10 cellular contexts compared by ENCODE assay signal in the genomic region with DNA sequence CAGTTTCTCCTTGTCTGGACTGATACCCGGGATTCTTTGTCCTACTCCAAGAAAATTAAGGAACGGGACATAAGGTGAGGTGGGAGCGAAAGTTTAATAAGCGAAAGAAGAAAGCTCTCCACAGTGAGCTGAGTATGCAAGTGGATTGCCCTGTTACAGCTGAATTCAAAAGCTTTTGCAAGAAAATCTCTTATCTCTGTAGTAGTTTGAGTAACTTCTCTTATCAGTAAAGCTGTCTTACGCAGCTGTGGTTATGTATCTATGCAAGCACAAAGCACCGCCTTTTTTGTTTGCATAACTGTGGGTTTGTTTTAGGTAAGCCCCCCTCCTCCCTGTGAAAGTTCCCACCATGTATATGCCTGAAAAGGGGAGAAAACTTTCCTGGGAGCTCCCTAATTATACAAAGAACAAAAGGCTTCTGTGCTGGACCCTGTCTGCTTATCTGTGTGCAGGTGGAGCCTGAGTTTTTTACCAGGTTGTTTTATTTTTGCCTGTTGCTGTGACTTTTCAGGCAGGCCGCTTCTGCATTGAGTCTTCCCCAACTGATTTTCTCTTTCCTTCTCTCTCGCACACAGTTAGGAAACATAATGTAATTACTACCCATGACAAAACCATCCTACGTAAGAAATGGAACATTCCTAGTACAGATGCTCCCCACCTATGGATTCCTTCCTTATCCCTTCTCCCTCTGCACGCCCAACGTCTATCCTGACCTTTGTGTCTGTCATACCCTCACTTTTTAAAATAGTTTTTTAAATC.
DNase-seq lines count a peak whose midpoint lies in the region; ATAC-seq, FAIRE-seq and TF ChIP-seq lines count a peak whose summit lies in the region.
"Had no signal": no experiment of that assay in that cellular context is flagged by ENCODE, and none has a peak within 500 bp of the region (broad histone marks: within the 10 kb centered on the region; RNA-seq: fewer than 3 reads in every experiment).

No MANE protein-coding gene starts in this region.

- H3K4me3 Mint-ChIP-seq in activated naive CD8-positive, alpha-beta T cell treated with anti-CD3 and anti-CD28 coated beads, Interleukin-2, amount 50 U/mL, for 24 hours: peak overlapping the region; percentile 79

- peak; percentile 58 to 78 for ATAC-seq in activated CD4-positive, CD25-positive, alpha-beta regulatory T cell treated with anti-CD3 and anti-CD28 coated beads, Interleukin-2, amount 50 U/mL, for 24 hours
- ATAC-seq in activated naive CD8-positive, alpha-beta T cell treated with anti-CD3 and anti-CD28 coated beads, Interleukin-2, amount 50 U/mL, for 24 hours: peak; percentile 54
- no peak for ATAC-seq in HG02571 (IDR thresholded peaks at IDR 0.05; ENCODE audit: unreplicated experiment)
- ATAC-seq in GM19463 (IDR thresholded peaks at IDR 0.05; ENCODE audit: unreplicated experiment): no peak
- ATAC-seq: A549 had no signal

- H3K27me3 Mint-ChIP-seq in activated naive CD8-positive, alpha-beta T cell treated with anti-CD3 and anti-CD28 coated beads, Interleukin-2, amount 50 U/mL, for 24 hours: peaks cover 43% of the 10 kb centered on the region

- no peak for DNase-seq in activated CD4-positive, CD25-positive, alpha-beta regulatory T cell (lab: John Stamatoyannopoulos, UW)
- no peak for DNase-seq in activated naive CD8-positive, alpha-beta T cell treated with anti-CD3 and anti-CD28 coated beads, Interleukin-2, amount 50 U/mL, for 24 hours
- DNase-seq in left kidney (ENCODE audit: low read depth, low spot score): peak; percentile 13
- DNase-seq in superior temporal gyrus (ENCODE audit: extremely low spot score): peak; percentile 32
- no peak for DNase-seq in H54 (ENCODE audit: insufficient read length, low spot score)
- DNase-seq: NCI-H524 had no signal

- peaks cover 13% of the 10 kb centered on the region for H3K4me1 Mint-ChIP-seq in activated naive CD8-positive, alpha-beta T cell treated with anti-CD3 and anti-CD28 coated beads, Interleukin-2, amount 50 U/mL, for 24 hours

- no peaks in the 10 kb centered on the region for H3K36me3 Mint-ChIP-seq in activated naive CD8-positive, alpha-beta T cell treated with anti-CD3 and anti-CD28 coated beads, Interleukin-2, amount 50 U/mL, for 24 hours (ENCODE audit: low read depth)

- no peak overlapping the region for H3K27ac Mint-ChIP-seq in activated naive CD8-positive, alpha-beta T cell treated with anti-CD3 and anti-CD28 coated beads, Interleukin-2, amount 50 U/mL, for 24 hours

- no peak for FAIRE-seq in H54 (lab: Jason Lieb, UNC)
- FAIRE-seq: A549 had no signal

- H3K9me3 Mint-ChIP-seq in activated naive CD8-positive, alpha-beta T cell treated with anti-CD3 and anti-CD28 coated beads, Interleukin-2, amount 50 U/mL, for 24 hours: no peaks in the 10 kb centered on the region

- TF ChIP-seq POLR2A in H54 (IDR thresholded peaks at IDR 0.05; ENCODE audit: low read depth, low read length): no peak

Comparison
In these comparisons a context has a peak if more than half of its experiments do, and no peak if none do; other contexts are left out.
1. ATAC-seq: peak in activated CD4-positive, CD25-positive, alpha-beta regulatory T cell treated with anti-CD3 and anti-CD28 coated beads, Interleukin-2, amount 50 U/mL, for 24 hours (2 of 2) and activated naive CD8-positive, alpha-beta T cell treated with anti-CD3 and anti-CD28 coated beads, Interleukin-2, amount 50 U/mL, for 24 hours (single experiment); none in HG02571 (single experiment) and GM19463 (single experiment).
2. DNase-seq: peak in left kidney (single experiment) and superior temporal gyrus (single experiment); none in activated CD4-positive, CD25-positive, alpha-beta regulatory T cell (0 of 4), activated naive CD8-positive, alpha-beta T cell treated with anti-CD3 and anti-CD28 coated beads, Interleukin-2, amount 50 U/mL, for 24 hours (single experiment) and H54 (single experiment).